ENCODE assay signal across 1 cellular context in genomic region chr7:5598769-5599371, GRCh38.
TF ChIP-seq lines count a peak whose summit lies in the region.

No MANE protein-coding gene starts in this region.

TF ChIP-seq in K562, 482 proteins besides CTCF, POLR2A, EP300 and RAD21 (continued from another document and continues in another):
- TF ChIP-seq ZKSCAN1 (IDR thresholded peaks at IDR 0.05; ENCODE audit: low read depth, low read length) = peak; percentile 77; the same call in 1 of the 2 replicates
- TF ChIP-seq THAP7 (CRISPR knock-in tag; IDR thresholded peaks at IDR 0.05) = no peak
- TF ChIP-seq CAMTA2 (CRISPR knock-in tag; conservative IDR thresholded peaks at IDR 0.05) = no peak
- TF ChIP-seq YY1 (IDR thresholded peaks at IDR 0.05; ENCODE audit: borderline replicate concordance in 1 of 3, control insufficient read depth in 1 of 3, extremely low read depth in 1 of 3, insufficient read depth in 3 of 3, insufficient read length in 1 of 3, insufficient replicate concordance in 2 of 3, low read depth in 1 of 3, low read length in 2 of 3) = peak in 2 of 3 experiments; percentile 41 to 57
- TF ChIP-seq ARID3B (CRISPR knock-in tag; IDR thresholded peaks at IDR 0.05; ENCODE audit: borderline replicate concordance) = no peak
- no peak for TF ChIP-seq GMEB1 (CRISPR knock-in tag; IDR thresholded peaks at IDR 0.05)
- no peak for TF ChIP-seq ZNF830 (CRISPR knock-in tag; IDR thresholded peaks at IDR 0.05)
- peak; percentile 50; the same call in 1 of the 2 replicates for TF ChIP-seq KLF6 (CRISPR knock-in tag; IDR thresholded peaks at IDR 0.05; ENCODE audit: borderline replicate concordance)
- no peak for TF ChIP-seq HNRNPH1 (optimal IDR thresholded peaks at IDR 0.05; ENCODE audit: low read depth, low read length)
- 0 out of 2 replicates have a peak, but pooled peaks have one; percentile 70 for TF ChIP-seq CBX5 (IDR thresholded peaks at IDR 0.05; ENCODE audit: borderline replicate concordance, low read depth)
- no peak for TF ChIP-seq ZNF146 (CRISPR knock-in tag; IDR thresholded peaks at IDR 0.05; ENCODE audit: unreplicated experiment)
- no peak for TF ChIP-seq NR2F6 (CRISPR knock-in tag; IDR thresholded peaks at IDR 0.05)
- TF ChIP-seq HIVEP1 (CRISPR knock-in tag; IDR thresholded peaks at IDR 0.05) = no peak
- TF ChIP-seq KLF13 (tag; IDR thresholded peaks at IDR 0.05; ENCODE audit: borderline replicate concordance, low read depth) = peak; percentile 81
- TF ChIP-seq TBL1XR1 (IDR thresholded peaks at IDR 0.05; ENCODE audit: low read length in 2 of 2) = peak; percentile 71 to 85; a peak in 3 of 4 replicates
- TF ChIP-seq ZFP1 (CRISPR knock-in tag; IDR thresholded peaks at IDR 0.05) = no peak
- TF ChIP-seq RCOR1 (IDR thresholded peaks at IDR 0.05; ENCODE audit: borderline replicate concordance in 1 of 2, low read depth in 2 of 2, low read length in 2 of 2) = peak in 1 of 2 experiments; percentile 74; a peak in 3 of 4 replicates
- no peak for TF ChIP-seq ETV6 (IDR thresholded peaks at IDR 0.05; ENCODE audit: borderline replicate concordance in 1 of 2, low read depth in 2 of 2, low read length in 1 of 2)
- no peak for TF ChIP-seq ETV6 (CRISPR knock-in tag; IDR thresholded peaks at IDR 0.05; ENCODE audit: borderline replicate concordance)
- 0 out of 4 replicates have a peak, but pooled peaks of 1 of the 2 experiments have one; percentile 41 for TF ChIP-seq SRF (CRISPR knock-in tag; IDR thresholded peaks at IDR 0.05)
- peak; percentile 83; the same call in 1 of the 2 replicates for TF ChIP-seq CTBP1 (IDR thresholded peaks at IDR 0.05; ENCODE audit: borderline replicate concordance)
- no peak for TF ChIP-seq KDM5B (IDR thresholded peaks at IDR 0.05; ENCODE audit: insufficient replicate concordance, low read depth, low read length)
- TF ChIP-seq ZNF589 (CRISPR knock-in tag; IDR thresholded peaks at IDR 0.05; ENCODE audit: low read depth) = no peak
- TF ChIP-seq ETV5 (CRISPR knock-in tag; IDR thresholded peaks at IDR 0.05; ENCODE audit: low read depth) = no peak
- no peak for TF ChIP-seq GATA2 (CRISPR knock-in tag; IDR thresholded peaks at IDR 0.05)
- TF ChIP-seq NR1H2 (CRISPR knock-in tag; IDR thresholded peaks at IDR 0.05) = no peak
- no peak for TF ChIP-seq HDAC6 (IDR thresholded peaks at IDR 0.05; ENCODE audit: low read depth, low read length)
- TF ChIP-seq PHTF2 (CRISPR knock-in tag; IDR thresholded peaks at IDR 0.05) = no peak
- TF ChIP-seq BCOR (IDR thresholded peaks at IDR 0.05) = peak; percentile 42; the same call in 1 of the 2 replicates
- TF ChIP-seq ZNF274 (IDR thresholded peaks at IDR 0.05; ENCODE audit: borderline replicate concordance, low read depth, low read length) = no peak
- no peak for TF ChIP-seq COPS2 (conservative IDR thresholded peaks at IDR 0.05)
- TF ChIP-seq GTF2B (IDR thresholded peaks at IDR 0.05; ENCODE audit: extremely low read depth, insufficient read length) = no peak
- no peak for TF ChIP-seq ZNF407 (IDR thresholded peaks at IDR 0.05; ENCODE audit: low read depth)
- TF ChIP-seq SMAD4 (CRISPR knock-in tag; conservative IDR thresholded peaks at IDR 0.05) = peak; percentile 91
- TF ChIP-seq E2F1 (CRISPR knock-in tag; IDR thresholded peaks at IDR 0.05) = no peak
- TF ChIP-seq MXI1 (IDR thresholded peaks at IDR 0.05; ENCODE audit: low read depth, low read length) = peak; percentile 85
- no peak for TF ChIP-seq LCOR (CRISPR knock-in tag; IDR thresholded peaks at IDR 0.05)
- no peak for TF ChIP-seq ZNF232 (CRISPR knock-in tag; IDR thresholded peaks at IDR 0.05)
- TF ChIP-seq AFF4 (CRISPR knock-in tag; IDR thresholded peaks at IDR 0.05) = no peak; the same call in 1 of the 2 replicates
- TF ChIP-seq CBFA2T2 (conservative IDR thresholded peaks at IDR 0.05) = peak; percentile 64
- TF ChIP-seq HINFP (tag; conservative IDR thresholded peaks at IDR 0.05; ENCODE audit: low read depth) = no peak
- no peak for TF ChIP-seq ILK (tag; IDR thresholded peaks at IDR 0.05; ENCODE audit: borderline replicate concordance, low read depth)
- no peak for TF ChIP-seq PHF8 (IDR thresholded peaks at IDR 0.05; ENCODE audit: borderline replicate concordance, low read length)
